ENCODE assay signal across 24 cellular contexts in genomic region chrX:153312842-153313241, GRCh38. TPM values are rescaled to one million over a fixed set of nuclear protein-coding genes. Genes with fewer than 3 reads are reported as not detected.
DNase-seq lines count a peak whose midpoint lies in the region; ATAC-seq and TF ChIP-seq lines count a peak whose summit lies in the region.
"Had no signal": no experiment of that assay in that cellular context is flagged by ENCODE, and none has a peak within 500 bp of the region (broad histone marks: within the 10 kb centered on the region; RNA-seq: fewer than 3 reads in every experiment).

No MANE protein-coding gene starts in this region.

- no peak overlapping the region for H3K4me3 ChIP-seq in right lobe of liver
- H3K4me3 ChIP-seq: A549; BLaER1 treated with 17β-estradiol and CSF1 and Interleukin-3, amounts not matched to agents 10 nM and 100 nM; GM12878; GM23248 had no signal

- no peak overlapping the region for H3K27ac Mint-ChIP-seq in natural killer cell treated with Interleukin-12 subunit alpha and Interleukin-12 subunit beta and Interleukin-15 and Interleukin-18, amount 100 ng/mL, for 72 hours
- no peak overlapping the region for H3K27ac Mint-ChIP-seq in natural killer cell
- peak overlapping the region; percentile 35 for H3K27ac Mint-ChIP-seq in stimulated activated effector memory CD8-positive, alpha-beta T cell treated with anti-CD3 and anti-CD28 coated beads, Interleukin-12 subunit alpha, Interleukin-12 subunit beta, amount 100 ng/mL, for 72 hours
- H3K27ac Mint-ChIP-seq: CD14-positive monocyte; CD4-positive, alpha-beta T cell; CD8-positive, alpha-beta memory T cell; HFFc6 had no signal

- no peak overlapping the region for H3K27ac ChIP-seq in right lobe of liver
- H3K27ac ChIP-seq: A549; BLaER1 treated with 17β-estradiol and CSF1 and Interleukin-3, amounts not matched to agents 10 nM and 100 nM; GM23248 had no signal

- no peaks in the 10 kb centered on the region for H3K27me3 ChIP-seq in right lobe of liver
- H3K27me3 ChIP-seq: BE2C had no signal

- ATAC-seq in natural killer cell treated with Interleukin-12 subunit alpha and Interleukin-12 subunit beta and Interleukin-15 and Interleukin-18, amount 100 ng/mL, for 72 hours = no peak
- no peak for ATAC-seq in natural killer cell
- ATAC-seq in right lobe of liver = peak; percentile 74 to 94 (median 86)
- ATAC-seq in stimulated activated effector memory CD8-positive, alpha-beta T cell treated with anti-CD3 and anti-CD28 coated beads, Interleukin-12 subunit alpha, Interleukin-12 subunit beta, amount 100 ng/mL, for 72 hours = no peak
- no peak for ATAC-seq in HG03469 (IDR thresholded peaks at IDR 0.05; ENCODE audit: unreplicated experiment)
- ATAC-seq: A549, GM12878 had no signal

- no peaks in the 10 kb centered on the region for H3K9me3 ChIP-seq in right lobe of liver
- H3K9me3 ChIP-seq: A549; BE2C; BLaER1 treated with 17β-estradiol and CSF1 and Interleukin-3, amounts not matched to agents 10 nM and 100 nM had no signal

- no peaks in the 10 kb centered on the region for H3K36me3 Mint-ChIP-seq in natural killer cell treated with Interleukin-12 subunit alpha and Interleukin-12 subunit beta and Interleukin-15 and Interleukin-18, amount 100 ng/mL, for 72 hours
- H3K36me3 Mint-ChIP-seq in natural killer cell = no peaks in the 10 kb centered on the region
- no peaks in the 10 kb centered on the region for H3K36me3 Mint-ChIP-seq in stimulated activated effector memory CD8-positive, alpha-beta T cell treated with anti-CD3 and anti-CD28 coated beads, Interleukin-12 subunit alpha, Interleukin-12 subunit beta, amount 100 ng/mL, for 72 hours
- H3K36me3 Mint-ChIP-seq: CD14-positive monocyte; CD8-positive, alpha-beta memory T cell had no signal

- H3K9me3 Mint-ChIP-seq in natural killer cell treated with Interleukin-12 subunit alpha and Interleukin-12 subunit beta and Interleukin-15 and Interleukin-18, amount 100 ng/mL, for 72 hours = no peaks in the 10 kb centered on the region
- H3K9me3 Mint-ChIP-seq in natural killer cell = no peaks in the 10 kb centered on the region
- no peaks in the 10 kb centered on the region for H3K9me3 Mint-ChIP-seq in stimulated activated effector memory CD8-positive, alpha-beta T cell treated with anti-CD3 and anti-CD28 coated beads, Interleukin-12 subunit alpha, Interleukin-12 subunit beta, amount 100 ng/mL, for 72 hours
- H3K9me3 Mint-ChIP-seq: CD4-positive, alpha-beta T cell; CD8-positive, alpha-beta memory T cell; HFFc6 had no signal

- WGBS in right lobe of liver (ENCODE audit: insufficient coverage, low coverage, low lambda C conversion rate, missing lambda C conversion rate) = no CpG with 5 or more reads among the region's 1 CpG

- peak; percentile 42 for DNase-seq in natural killer cell treated with Interleukin-12 subunit alpha and Interleukin-12 subunit beta and Interleukin-15 and Interleukin-18, amount 100 ng/mL, for 72 hours (ENCODE audit: low spot score)
- DNase-seq in natural killer cell (no peak), right lobe of liver (no peak)
- no peak for DNase-seq in stimulated activated effector memory CD8-positive, alpha-beta T cell treated with anti-CD3 and anti-CD28 coated beads, Interleukin-12 subunit alpha, Interleukin-12 subunit beta, amount 100 ng/mL, for 72 hours (ENCODE audit: low spot score in 2 of 2)
- no peak for DNase-seq in stimulated activated CD4-positive, alpha-beta T cell treated with anti-CD3 and anti-CD28 coated beads, Interleukin-2, amount 100 ng/mL, for 24 hours
- DNase-seq: 8988T; ACHN; AML-193; BE2C; CD4-positive, alpha-beta T cell; CD8-positive, alpha-beta memory T cell; DMS 273 treated with DMSO at 0.1 percent for 48 hours; DMS79; EL; GDM1; GM23248; H7; HCEC 1CT; HFFc6 had no signal

- H3K4me1 Mint-ChIP-seq in natural killer cell treated with Interleukin-12 subunit alpha and Interleukin-12 subunit beta and Interleukin-15 and Interleukin-18, amount 100 ng/mL, for 72 hours (ENCODE audit: low read depth in 2 of 2) = no peaks in the 10 kb centered on the region
- H3K4me1 Mint-ChIP-seq in natural killer cell = no peaks in the 10 kb centered on the region
- H3K4me1 Mint-ChIP-seq in stimulated activated effector memory CD8-positive, alpha-beta T cell treated with anti-CD3 and anti-CD28 coated beads, Interleukin-12 subunit alpha, Interleukin-12 subunit beta, amount 100 ng/mL, for 72 hours = no peaks in the 10 kb centered on the region
- H3K4me1 Mint-ChIP-seq: CD14-positive monocyte; CD8-positive, alpha-beta memory T cell had no signal

- no peak for TF ChIP-seq POLR2A in right lobe of liver (IDR thresholded peaks at IDR 0.05)

- intact Hi-C loops in natural killer cell (cut with micrococcal nuclease) (no loop called here), right lobe of liver (cut with DNase I) (no loop called here)

- H3K27me3 Mint-ChIP-seq in natural killer cell treated with Interleukin-12 subunit alpha and Interleukin-12 subunit beta and Interleukin-15 and Interleukin-18, amount 100 ng/mL, for 72 hours = peaks cover 0 to 9% of the 10 kb centered on the region in 2 donors
- peaks cover 0 to under 1% of the 10 kb centered on the region in 2 donors for H3K27me3 Mint-ChIP-seq in natural killer cell (ENCODE audit: low read depth in 2 of 2)
- H3K27me3 Mint-ChIP-seq: CD4-positive, alpha-beta T cell had no signal

- H3K4me1 ChIP-seq in right lobe of liver = no peaks in the 10 kb centered on the region
- H3K4me1 ChIP-seq: A549, BE2C had no signal

- TF ChIP-seq CTCF in natural killer cell (IDR thresholded peaks at IDR 0.05) (no peak), right lobe of liver (IDR thresholded peaks at IDR 0.05) (no peak)

- no peak overlapping the region for H3K4me3 Mint-ChIP-seq in natural killer cell treated with Interleukin-12 subunit alpha and Interleukin-12 subunit beta and Interleukin-15 and Interleukin-18, amount 100 ng/mL, for 72 hours
- no peak overlapping the region for H3K4me3 Mint-ChIP-seq in natural killer cell
- no peak overlapping the region for H3K4me3 Mint-ChIP-seq in stimulated activated effector memory CD8-positive, alpha-beta T cell treated with anti-CD3 and anti-CD28 coated beads, Interleukin-12 subunit alpha, Interleukin-12 subunit beta, amount 100 ng/mL, for 72 hours
- H3K4me3 Mint-ChIP-seq: CD14-positive monocyte; CD4-positive, alpha-beta T cell; CD8-positive, alpha-beta memory T cell; HFFc6 had no signal

- H3K36me3 ChIP-seq in right lobe of liver = no peaks in the 10 kb centered on the region
- H3K36me3 ChIP-seq: BE2C; BLaER1 treated with 17β-estradiol and CSF1 and Interleukin-3, amounts not matched to agents 10 nM and 100 nM had no signal

RNA-seq across cellular contexts. Expression of gene PNMA6F, which starts 8.7 kb away (rescaled TPM):
- total RNA-seq in natural killer cell treated with Interleukin-12 subunit alpha and Interleukin-12 subunit beta and Interleukin-15 and Interleukin-18, amount 100 ng/mL, for 72 hours = not detected
- not detected for total RNA-seq in natural killer cell
- not detected for total RNA-seq in right lobe of liver
- total RNA-seq: CD4-positive, alpha-beta T cell; CD8-positive, alpha-beta memory T cell; GM12878; GM23248; H7; HFFc6 had no signal

RNA-seq across cellular contexts. Expression of gene ZNF275, which starts 21.1 kb away (rescaled TPM):
- 10 to 100 TPM; 13.2 to 15.1 TPM for total RNA-seq in natural killer cell treated with Interleukin-12 subunit alpha and Interleukin-12 subunit beta and Interleukin-15 and Interleukin-18, amount 100 ng/mL, for 72 hours
- total RNA-seq in natural killer cell = 10 to 100 TPM in 2 of 3 donors, 1 to 10 TPM in 1; 9.1 to 17.4 (median 17.3) TPM
- total RNA-seq in right lobe of liver = 10 to 100 TPM in 3 of 6 experiments, 1 to 10 TPM in 3; 8.1 to 12.0 (median 10.3) TPM

Comparison
In these comparisons a context has a peak if more than half of its experiments do, and no peak if none do; other contexts are left out.
1. ATAC-seq: peak in right lobe of liver (4 of 4); none in natural killer cell treated with Interleukin-12 subunit alpha and Interleukin-12 subunit beta and Interleukin-15 and Interleukin-18, amount 100 ng/mL, for 72 hours (0 of 2), natural killer cell (0 of 3), stimulated activated effector memory CD8-positive, alpha-beta T cell treated with anti-CD3 and anti-CD28 coated beads, Interleukin-12 subunit alpha, Interleukin-12 subunit beta, amount 100 ng/mL, for 72 hours (single experiment) and HG03469 (single experiment).